11 cellular contexts compared by ENCODE assay signal in genomic region chr10:32189400-32190084, GRCh38.
A peak's percentile ranks its signal among the peaks of the same experiment; 100 is the strongest.
DNase-seq lines count a peak whose midpoint lies in the region; ATAC-seq and TF ChIP-seq lines count a peak whose summit lies in the region.
"Had no signal": no experiment of that assay in that cellular context is flagged by ENCODE, and none has a peak within 500 bp of the region (broad histone marks: within the 10 kb centered on the region; RNA-seq: fewer than 3 reads in every experiment).

No MANE protein-coding gene starts in this region.

- no peak overlapping the region for H2AFZ ChIP-seq in GM23338

- H3K27ac ChIP-seq in GM23338 (ENCODE audit: low read depth): no peak overlapping the region
- no peak overlapping the region for H3K27ac ChIP-seq in tibial nerve
- H3K27ac ChIP-seq in stomach: peak overlapping the region in 1 of 5 donors; percentile 10

- H3K4me1 Mint-ChIP-seq in GM23338: no peaks in the 10 kb centered on the region

- no peak overlapping the region for H3K4me2 ChIP-seq in GM23338

- peaks cover 4% of the 10 kb centered on the region for H3K9me2 ChIP-seq in GM23338 (ENCODE audit: insufficient read depth)

- H3K36me3 ChIP-seq in GM23338 (ENCODE audit: insufficient read depth): no peaks in the 10 kb centered on the region
- no peaks in the 10 kb centered on the region for H3K36me3 ChIP-seq in tibial nerve
- H3K36me3 ChIP-seq in stomach: no peaks in the 10 kb centered on the region

- H3K9me3 ChIP-seq in tibial nerve (no peaks in the 10 kb centered on the region), stomach (no peaks in the 10 kb centered on the region)

- no peak for ATAC-seq in GM23338
- ATAC-seq in sciatic nerve: no peak
- ATAC-seq: Panc1 had no signal

- H3K4me3 ChIP-seq in GM23338: no peak overlapping the region
- no peak overlapping the region for H3K4me3 ChIP-seq in tibial nerve
- H3K4me3 ChIP-seq in stomach: no peak overlapping the region

- no peak for TF ChIP-seq POLR2A in tibial nerve (IDR thresholded peaks at IDR 0.05)
- TF ChIP-seq POLR2A in stomach (IDR thresholded peaks at IDR 0.05): no peak

- TF ChIP-seq CTCF in GM23338 (conservative IDR thresholded peaks at IDR 0.05; ENCODE audit: low read depth in 2 of 2): no peak
- TF ChIP-seq CTCF in tibial nerve (IDR thresholded peaks at IDR 0.05): peak in 1 of 5 experiments; percentile 20
- peak in 1 of 7 experiments; percentile 19 for TF ChIP-seq CTCF in stomach (IDR thresholded peaks at IDR 0.05)

- TF ChIP-seq EP300 in tibial nerve (IDR thresholded peaks at IDR 0.05) (no peak), stomach (IDR thresholded peaks at IDR 0.05) (no peak)

- H3K79me2 ChIP-seq in GM23338 (replicated peaks; ENCODE audit: insufficient read depth): no peaks in the 10 kb centered on the region

- H3K27ac Mint-ChIP-seq in GM23338: no peak overlapping the region

- H3K4me1 ChIP-seq in GM23338 (ENCODE audit: insufficient read depth): no peaks in the 10 kb centered on the region
- H3K4me1 ChIP-seq in tibial nerve: peaks cover 0 to 9% (median 0%) of the 10 kb centered on the region in 4 donors
- H3K4me1 ChIP-seq in stomach: peaks cover 0 to 18% (median 7%) of the 10 kb centered on the region in 4 donors

- no peaks in the 10 kb centered on the region for H3K27me3 Mint-ChIP-seq in GM23338 (ENCODE audit: insufficient read depth, low read depth, poor library complexity)

- DNase-seq in A172 (ENCODE audit: low spot score) (peak; percentile 42), GM23338 (ENCODE audit: low spot score) (peak; percentile 4), SW 1271 (lab: John Stamatoyannopoulos, UW) (peak; percentile 5 to 23), kidney tubule cell (ENCODE audit: low spot score) (peak; percentile 32), NCI-H82 (lab: John Stamatoyannopoulos, UW) (no peak), tibial nerve (ENCODE audit: low spot score in 2 of 2) (no peak), sciatic nerve (ENCODE audit: low spot score) (no peak), stomach (no peak)
- DNase-seq: DMS79, nucleus accumbens had no signal

- H3K9me3 Mint-ChIP-seq in GM23338: peaks cover 2% of the 10 kb centered on the region; the same call in 1 of the 3 replicates

- no peak overlapping the region for H3K4me3 Mint-ChIP-seq in GM23338

- H3K36me3 Mint-ChIP-seq in GM23338 (ENCODE audit: low read depth): no peaks in the 10 kb centered on the region

- no peaks in the 10 kb centered on the region for H4K20me1 ChIP-seq in GM23338 (replicated peaks; ENCODE audit: insufficient read depth)

- H3K27me3 ChIP-seq in GM23338 (ENCODE audit: insufficient read depth) (no peaks in the 10 kb centered on the region), tibial nerve (no peaks in the 10 kb centered on the region), stomach (no peaks in the 10 kb centered on the region)

- WGBS in tibial nerve, 2 donors: 82 to 84% methylated on average over 5 of the region's 5 CpGs
- WGBS in stomach, 5 donors: 61 to 71% (median 65%) methylated on average over 5 of the region's 5 CpGs

- H3F3A ChIP-seq in GM23338 (replicated peaks; ENCODE audit: low read depth): no peaks in the 10 kb centered on the region

- intact Hi-C loops in sciatic nerve (cut with DNase I): no loop called here
- intact Hi-C loops in stomach (cut with DNase I; ENCODE audit: low total_unique reads): loop anchor here (5.0 kb wide), 1 partner anchor 158 kb away; the partner anchor contains the start of gene EPC1

TF ChIP-seq in GM23338, 12 proteins besides CTCF, POLR2A, EP300 and RAD21 (continues in another document):
- no peak for TF ChIP-seq ZNF462 (CRISPR knock-in tag; IDR thresholded peaks at IDR 0.05)
- no peak for TF ChIP-seq STAT1 (IDR thresholded peaks at IDR 0.05; ENCODE audit: unreplicated experiment)
- TF ChIP-seq ZNF331 (CRISPR knock-in tag; IDR thresholded peaks at IDR 0.05; ENCODE audit: low read depth): no peak
- TF ChIP-seq, protein P1, sequence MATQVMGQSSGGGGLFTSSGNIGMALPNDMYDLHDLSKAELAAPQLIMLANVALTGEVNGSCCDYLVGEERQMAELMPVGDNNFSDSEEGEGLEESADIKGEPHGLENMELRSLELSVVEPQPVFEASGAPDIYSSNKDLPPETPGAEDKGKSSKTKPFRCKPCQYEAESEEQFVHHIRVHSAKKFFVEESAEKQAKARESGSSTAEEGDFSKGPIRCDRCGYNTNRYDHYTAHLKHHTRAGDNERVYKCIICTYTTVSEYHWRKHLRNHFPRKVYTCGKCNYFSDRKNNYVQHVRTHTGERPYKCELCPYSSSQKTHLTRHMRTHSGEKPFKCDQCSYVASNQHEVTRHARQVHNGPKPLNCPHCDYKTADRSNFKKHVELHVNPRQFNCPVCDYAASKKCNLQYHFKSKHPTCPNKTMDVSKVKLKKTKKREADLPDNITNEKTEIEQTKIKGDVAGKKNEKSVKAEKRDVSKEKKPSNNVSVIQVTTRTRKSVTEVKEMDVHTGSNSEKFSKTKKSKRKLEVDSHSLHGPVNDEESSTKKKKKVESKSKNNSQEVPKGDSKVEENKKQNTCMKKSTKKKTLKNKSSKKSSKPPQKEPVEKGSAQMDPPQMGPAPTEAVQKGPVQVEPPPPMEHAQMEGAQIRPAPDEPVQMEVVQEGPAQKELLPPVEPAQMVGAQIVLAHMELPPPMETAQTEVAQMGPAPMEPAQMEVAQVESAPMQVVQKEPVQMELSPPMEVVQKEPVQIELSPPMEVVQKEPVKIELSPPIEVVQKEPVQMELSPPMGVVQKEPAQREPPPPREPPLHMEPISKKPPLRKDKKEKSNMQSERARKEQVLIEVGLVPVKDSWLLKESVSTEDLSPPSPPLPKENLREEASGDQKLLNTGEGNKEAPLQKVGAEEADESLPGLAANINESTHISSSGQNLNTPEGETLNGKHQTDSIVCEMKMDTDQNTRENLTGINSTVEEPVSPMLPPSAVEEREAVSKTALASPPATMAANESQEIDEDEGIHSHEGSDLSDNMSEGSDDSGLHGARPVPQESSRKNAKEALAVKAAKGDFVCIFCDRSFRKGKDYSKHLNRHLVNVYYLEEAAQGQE (IDR thresholded peaks at IDR 0.05; ENCODE audit: unreplicated experiment): no peak
- TF ChIP-seq EZH2phosphoT487 (IDR thresholded peaks at IDR 0.05; ENCODE audit: unreplicated experiment): no peak
- TF ChIP-seq CREB1 (CRISPR knock-in tag; IDR thresholded peaks at IDR 0.05; ENCODE audit: low read depth): no peak
- no peak for TF ChIP-seq EZH2 (IDR thresholded peaks at IDR 0.05; ENCODE audit: low read depth, unreplicated experiment)
- no peak for TF ChIP-seq JUNB (IDR thresholded peaks at IDR 0.05; ENCODE audit: unreplicated experiment)
- TF ChIP-seq POLR2AphosphoS5 (IDR thresholded peaks at IDR 0.05; ENCODE audit: low read depth): no peak

Comparison
In these comparisons a context has a peak if more than half of its experiments do, and no peak if none do; other contexts are left out.
1. DNase-seq: peak in A172 (single experiment), GM23338 (single experiment), SW 1271 (2 of 2) and kidney tubule cell (single experiment); none in NCI-H82 (single experiment), tibial nerve (0 of 2), sciatic nerve (single experiment) and stomach (single experiment).